Comparison of ENCODE assay signal across 32 cellular contexts in genomic region chr19:8030906-8031305, GRCh38. TPM values are rescaled to one million over a fixed set of nuclear protein-coding genes. Genes with fewer than 3 reads are reported as not detected.
"Had no signal": no experiment of that assay in that cellular context is flagged by ENCODE, and none has a peak within 500 bp of the region (broad histone marks: within the 10 kb centered on the region; RNA-seq: fewer than 3 reads in every experiment).

No MANE protein-coding gene starts in this region.

- H3K79me2 ChIP-seq: hepatocyte had no signal

- H2AFZ ChIP-seq: hepatocyte had no signal

- H3K27ac ChIP-seq: gastrocnemius medialis, hepatocyte, pancreas, prostate gland, sigmoid colon, thoracic aorta, upper lobe of left lung, vagina, WERI-Rb-1 had no signal

- DNase-seq: activated CD4-positive, alpha-beta memory T cell treated with anti-CD3 and anti-CD28 coated beads for 36 hours; activated CD4-positive, alpha-beta T cell treated with anti-CD3 and anti-CD28 coated beads, Interleukin-2, amount 10 ng/mL, durations not matched to agents 24 days and 14 days; activated CD8-positive, alpha-beta memory T cell treated with anti-CD3 and anti-CD28 coated beads, Interleukin-2, amount 50 U/mL, for 4 hours; activated gamma-delta T cell; activated naive CD4-positive, alpha-beta T cell treated with anti-CD3 and anti-CD28 coated beads, Interleukin-2, amount 50 U/mL, for 16 hours; activated T-cell treated with anti-CD3 and anti-CD28 coated beads, Interleukin-2, amount 50 U/mL, for 1 hour; endodermal cell; gastrocnemius medialis; left cardiac atrium; left ventricle myocardium superior; naive B cell; nephron progenitor cell; pancreas; retina; sigmoid colon; small intestine; stimulated activated CD4-positive, alpha-beta T cell treated with anti-CD3 and anti-CD28 coated beads, Interleukin-4, amount 100 ng/mL, for 24 hours; T-helper 17 cell; T1000; upper lobe of left lung; WERI-Rb-1 had no signal

- H3K4me2 ChIP-seq: hepatocyte had no signal

- H3K27me3 ChIP-seq: hepatocyte, pancreas, upper lobe of left lung, vagina had no signal

- H3K4me3 ChIP-seq: gastrocnemius medialis, hepatocyte, pancreas, prostate gland, sigmoid colon, thoracic aorta, upper lobe of left lung, vagina had no signal

- H3K36me3 ChIP-seq: gastrocnemius medialis, pancreas, prostate gland, sigmoid colon, thoracic aorta, upper lobe of left lung, vagina, WERI-Rb-1 had no signal

- H3K4me1 ChIP-seq: gastrocnemius medialis, pancreas, prostate gland, sigmoid colon, upper lobe of left lung, vagina had no signal

- H3K9me3 ChIP-seq: gastrocnemius medialis, pancreas, prostate gland, sigmoid colon, thoracic aorta, upper lobe of left lung, vagina had no signal

RNA-seq across cellular contexts. Expression of gene CCL25, which starts 21.7 kb away (rescaled TPM):
- total RNA-seq: activated CD4-positive, alpha-beta memory T cell treated with anti-CD3 and anti-CD28 coated beads for 36 hours; activated CD4-positive, alpha-beta T cell treated with anti-CD3 and anti-CD28 coated beads, Interleukin-2, amount 10 ng/mL, durations not matched to agents 24 days and 14 days; activated CD8-positive, alpha-beta memory T cell treated with anti-CD3 and anti-CD28 coated beads for 36 hours; bronchial epithelial cell; endodermal cell; esophagus mucosa; gastrocnemius medialis; hepatocyte; left cardiac atrium; left ventricle myocardium superior; lung microvascular endothelial cell; mucosa of gallbladder; pancreas; prostate gland; sigmoid colon; subcutaneous adipose tissue; T-helper 17 cell; thoracic aorta; upper lobe of left lung; vagina had no signal
- polyA plus RNA-seq: hepatocyte, keratinocyte had no signal
